8 cellular contexts compared by ENCODE assay signal in the genomic region with DNA sequence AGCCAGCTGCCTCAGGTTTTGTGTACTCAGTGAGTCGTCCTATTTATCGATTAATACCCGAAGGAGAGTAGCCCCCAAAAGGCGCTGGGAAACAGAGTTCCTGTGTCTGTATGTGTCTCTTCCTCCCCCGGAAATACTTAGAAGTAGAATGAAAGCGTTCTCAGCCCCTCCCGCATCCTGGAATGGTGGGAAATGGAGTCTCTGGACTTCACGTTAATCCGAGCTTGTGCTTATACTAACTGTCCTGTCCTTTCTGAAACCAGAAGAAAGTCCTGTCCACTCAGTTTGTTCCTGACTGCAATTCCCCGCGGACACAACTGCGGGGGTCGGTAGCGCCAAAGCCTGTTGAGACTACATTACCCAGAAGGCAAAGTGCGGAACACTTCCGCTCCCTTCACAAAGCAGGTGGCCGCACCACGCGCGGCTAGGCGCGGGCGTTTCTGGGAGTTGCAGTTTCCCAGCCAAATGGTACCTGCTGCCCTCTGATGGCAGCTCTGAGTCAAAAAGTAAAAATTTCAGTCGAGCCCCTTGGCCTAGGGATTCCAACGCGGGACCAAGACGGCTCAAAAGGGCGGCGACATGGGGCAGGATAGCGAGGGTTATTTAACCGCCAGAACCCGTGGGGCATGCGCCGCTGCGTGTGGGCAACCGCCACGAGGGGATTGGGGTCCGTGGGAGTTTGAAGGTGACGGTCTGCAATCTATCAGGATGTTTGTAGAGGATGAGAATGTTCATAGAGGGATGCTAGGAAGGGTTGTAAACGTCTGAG. TPM values are rescaled to one million over a fixed set of nuclear protein-coding genes. Genes with fewer than 3 reads are reported as not detected.
DNase-seq lines count a peak whose midpoint lies in the region; ATAC-seq and TF ChIP-seq lines count a peak whose summit lies in the region.

No MANE protein-coding gene starts in this region.

- peaks cover 33 to 48% of the 10 kb centered on the region in 2 donors for H3K4me1 Mint-ChIP-seq in natural killer cell treated with Interleukin-12 subunit alpha and Interleukin-12 subunit beta and Interleukin-15 and Interleukin-18, amount 100 ng/mL, for 72 hours (ENCODE audit: low read depth in 2 of 2)

- no peaks in the 10 kb centered on the region for H3K9me3 Mint-ChIP-seq in natural killer cell treated with Interleukin-12 subunit alpha and Interleukin-12 subunit beta and Interleukin-15 and Interleukin-18, amount 100 ng/mL, for 72 hours

- POLR2A ChIA-PET in RWPE1 (lab: Yijun Ruan, JAX; ENCODE audit: low non-redundant PET) = interaction anchor here (0.6 to 1.0 kb wide), 2 partner anchors 11 to 169 kb away, joined by 3 read pairs; partner anchors contain the start of gene ZNF574

- peak overlapping the region; percentile 98 for H3K27ac ChIP-seq in RWPE1

- ATAC-seq in GM21717 (IDR thresholded peaks at IDR 0.05; ENCODE audit: unreplicated experiment) = peak; percentile 31
- ATAC-seq in natural killer cell treated with Interleukin-12 subunit alpha and Interleukin-12 subunit beta and Interleukin-15 and Interleukin-18, amount 100 ng/mL, for 72 hours = peak; percentile 63 to 73

- peak overlapping the region; percentile 94 to 97 for H3K27ac Mint-ChIP-seq in natural killer cell treated with Interleukin-12 subunit alpha and Interleukin-12 subunit beta and Interleukin-15 and Interleukin-18, amount 100 ng/mL, for 72 hours

- H3K4me3 Mint-ChIP-seq in natural killer cell treated with Interleukin-12 subunit alpha and Interleukin-12 subunit beta and Interleukin-15 and Interleukin-18, amount 100 ng/mL, for 72 hours = peak overlapping the region; percentile 98

- peak; percentile 89 for DNase-seq in DMS 273 treated with DMSO at 0.1 percent for 48 hours (lab: John Stamatoyannopoulos, UW)
- DNase-seq in RWPE1 (ENCODE audit: low spot score) = peak; percentile 73
- peak; percentile 88 for DNase-seq in activated T-helper 9 cell treated with anti-CD3 and anti-CD28 coated beads, Interleukin-2, amount 50 U/mL, for 16 hours (ENCODE audit: low read depth)
- DNase-seq in fibroblast of the aortic adventitia (ENCODE audit: low read depth) = peak; percentile 93
- DNase-seq in natural killer cell treated with Interleukin-12 subunit alpha and Interleukin-12 subunit beta and Interleukin-15 and Interleukin-18, amount 100 ng/mL, for 72 hours (ENCODE audit: low spot score) = peak; percentile 93
- peak; percentile 91 for DNase-seq in stimulated activated naive CD4-positive, alpha-beta T cell treated with Interleukin-2 at 50 U/mL for 16 hours (lab: John Stamatoyannopoulos, UW)

- peaks cover 6% of the 10 kb centered on the region for H3K36me3 Mint-ChIP-seq in natural killer cell treated with Interleukin-12 subunit alpha and Interleukin-12 subunit beta and Interleukin-15 and Interleukin-18, amount 100 ng/mL, for 72 hours

- CTCF ChIA-PET in RWPE1 (lab: Yijun Ruan, JAX) = interaction anchor here (0.6 to 2.0 kb wide), 8 partner anchors 35 to 1185 kb away, joined by 3 to 12 read pairs (median 4); partner anchors contain the start of gene POU2F2

- TF ChIP-seq CTCF in LNCAP (IDR thresholded peaks at IDR 0.05) = peak; percentile 49
- peak; percentile 73 for TF ChIP-seq CTCF in RWPE1 (conservative IDR thresholded peaks at IDR 0.05; ENCODE audit: low read depth)
- TF ChIP-seq CTCF in fibroblast of the aortic adventitia (IDR thresholded peaks at IDR 0.05; ENCODE audit: insufficient read depth, low read length) = peak; percentile 64

- H3K4me3 ChIP-seq in fibroblast of the aortic adventitia (ENCODE audit: low read depth, low read length) = peak overlapping the region; percentile 80

- no peaks in the 10 kb centered on the region for H3K27me3 Mint-ChIP-seq in natural killer cell treated with Interleukin-12 subunit alpha and Interleukin-12 subunit beta and Interleukin-15 and Interleukin-18, amount 100 ng/mL, for 72 hours

RNA-seq across cellular contexts. Expression of gene GSK3A, which starts 2.2 kb away (rescaled TPM):
- total RNA-seq in fibroblast of the aortic adventitia (ENCODE audit: low replicate concordance) = 3.1 and 18.3 TPM in 2 replicates
- 10 to 100 TPM; 51.1 to 52.8 TPM for total RNA-seq in natural killer cell treated with Interleukin-12 subunit alpha and Interleukin-12 subunit beta and Interleukin-15 and Interleukin-18, amount 100 ng/mL, for 72 hours

RNA-seq across cellular contexts. Expression of gene ERF, which starts 10.3 kb away (rescaled TPM):
- 18.2 and 30.4 TPM in 2 replicates for total RNA-seq in fibroblast of the aortic adventitia (ENCODE audit: low replicate concordance)
- 10 to 100 TPM; 29.5 to 47.8 TPM for total RNA-seq in natural killer cell treated with Interleukin-12 subunit alpha and Interleukin-12 subunit beta and Interleukin-15 and Interleukin-18, amount 100 ng/mL, for 72 hours

RNA-seq across cellular contexts. Expression of gene CIC, which starts 24.4 kb away (rescaled TPM):
- 35.3 and 36.1 TPM in 2 replicates for total RNA-seq in fibroblast of the aortic adventitia (ENCODE audit: low replicate concordance)
- 100 to 1,000 TPM; 110 to 115 TPM for total RNA-seq in natural killer cell treated with Interleukin-12 subunit alpha and Interleukin-12 subunit beta and Interleukin-15 and Interleukin-18, amount 100 ng/mL, for 72 hours

RNA-seq across cellular contexts. Expression of gene ZNF526, which starts 24.5 kb away (rescaled TPM):
- 6.0 and 13.0 TPM in 2 replicates for total RNA-seq in fibroblast of the aortic adventitia (ENCODE audit: low replicate concordance)
- total RNA-seq in natural killer cell treated with Interleukin-12 subunit alpha and Interleukin-12 subunit beta and Interleukin-15 and Interleukin-18, amount 100 ng/mL, for 72 hours = 10 to 100 TPM; 18.5 to 23.7 TPM

RNA-seq across cellular contexts. Expression of gene DEDD2, which starts 27.2 kb away (rescaled TPM):
- total RNA-seq in fibroblast of the aortic adventitia (ENCODE audit: low replicate concordance) = 11.1 and 13.5 TPM in 2 replicates
- 10 to 100 TPM; 28.5 to 33.2 TPM for total RNA-seq in natural killer cell treated with Interleukin-12 subunit alpha and Interleukin-12 subunit beta and Interleukin-15 and Interleukin-18, amount 100 ng/mL, for 72 hours

Comparison
In these comparisons a context has a peak if more than half of its experiments do, and no peak if none do; other contexts are left out.
1. Peak in every context shown above with its lines: DNase-seq, ATAC-seq, H3K4me3 ChIP-seq and H3K27ac ChIP-seq.